14 cellular contexts compared by ENCODE assay signal in the genomic region with DNA sequence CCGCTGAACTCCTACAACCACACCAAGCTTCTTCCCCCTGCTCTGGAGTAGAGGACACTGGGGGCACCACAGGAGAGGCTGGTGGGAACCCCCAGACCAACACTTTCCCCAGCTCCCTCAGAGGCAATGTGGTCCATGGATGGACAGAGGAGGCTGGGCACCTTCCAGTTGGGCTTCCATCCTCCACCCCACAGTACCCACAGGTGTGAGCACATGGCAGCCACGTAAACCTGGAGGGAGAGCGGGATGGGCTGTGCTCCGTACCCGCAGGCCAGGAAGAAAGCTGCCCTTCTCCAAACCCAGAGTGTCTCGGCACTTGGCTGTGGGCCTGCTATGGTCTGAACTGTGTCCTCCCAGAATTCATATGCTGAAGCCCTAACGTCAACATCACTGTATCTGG. TPM values are rescaled to one million over a fixed set of nuclear protein-coding genes. Genes with fewer than 3 reads are reported as not detected.
DNase-seq lines count a peak whose midpoint lies in the region; ATAC-seq and TF ChIP-seq lines count a peak whose summit lies in the region.
"Had no signal": no experiment of that assay in that cellular context is flagged by ENCODE, and none has a peak within 500 bp of the region (broad histone marks: within the 10 kb centered on the region; RNA-seq: fewer than 3 reads in every experiment).

No MANE protein-coding gene starts in this region.

- intact Hi-C loops in left ventricle myocardium superior (cut with micrococcal nuclease) (no loop called here), heart left ventricle (cut with DNase I) (loop anchor here in 1 of 10 donors (2.0 kb wide), 1 partner anchor 72 kb away; the partner anchor contains the start of gene EIF4A3)

- H3K27ac ChIP-seq in heart left ventricle (no peak overlapping the region), mesendoderm (ENCODE audit: low read depth, low read length) (no peak overlapping the region)

- no peak overlapping the region for H4K5ac ChIP-seq in mesendoderm (ENCODE audit: low read length)

- H3K9me3 ChIP-seq in heart left ventricle = no peaks in the 10 kb centered on the region
- H3K9me3 ChIP-seq: ascending aorta, vagina had no signal

- H3K9ac ChIP-seq in mesendoderm (ENCODE audit: low read length) = no peak overlapping the region

- TF ChIP-seq CTCF in heart left ventricle (IDR thresholded peaks at IDR 0.05) (no peak), WTC11 (IDR thresholded peaks at IDR 0.05) (no peak)

- no peak overlapping the region for H3K27ac Mint-ChIP-seq in WTC11

- H3K36me3 ChIP-seq in heart left ventricle (peaks cover 0 to 50% (median 12%) of the 10 kb centered on the region in 9 donors), mesendoderm (ENCODE audit: control insufficient read depth, insufficient read depth, low read length) (no peaks in the 10 kb centered on the region)

- H3K4me1 ChIP-seq in heart left ventricle (peaks cover 0 to 35% (median 15%) of the 10 kb centered on the region in 12 donors), mesendoderm (ENCODE audit: control insufficient read depth, low read depth, low read length) (no peaks in the 10 kb centered on the region)

- 87 to 96% (median 91%) methylated on average over 7 of the region's 7 CpGs for WGBS in heart left ventricle, 4 donors
- WGBS in mesendoderm (ENCODE audit: extremely low coverage, insufficient coverage, low lambda C conversion rate) = no CpG with 5 or more reads among the region's 7 CpGs

- H3K79me2 ChIP-seq in mesendoderm (ENCODE audit: control insufficient read depth, insufficient read depth, low read length) = peaks cover 2% of the 10 kb centered on the region

- no peak overlapping the region for H3K18ac ChIP-seq in mesendoderm (ENCODE audit: low read length)

- H3K4me2 ChIP-seq in mesendoderm (ENCODE audit: low read length) = no peak overlapping the region

- peak overlapping the region; percentile 3 for H3K56ac ChIP-seq in mesendoderm (ENCODE audit: low read length)

- H3K4me3 Mint-ChIP-seq in WTC11 = peak overlapping the region; percentile 91

- peaks cover 7% of the 10 kb centered on the region for H3K36me3 Mint-ChIP-seq in WTC11

- POLR2A ChIA-PET in WTC11 (lab: Charles Lee) = no interaction called here

- peaks cover 3% of the 10 kb centered on the region for H3K79me1 ChIP-seq in mesendoderm (ENCODE audit: low read length)

- H3K4me3 ChIP-seq in heart left ventricle (no peak overlapping the region), mesendoderm (ENCODE audit: low read length) (no peak overlapping the region)

- no peaks in the 10 kb centered on the region for H3K27me3 Mint-ChIP-seq in WTC11 (ENCODE audit: low read depth)

- H3K23ac ChIP-seq in mesendoderm (ENCODE audit: low read length) = peak overlapping the region; percentile 66

- no peak overlapping the region for H2BK5ac ChIP-seq in mesendoderm (ENCODE audit: low read length)

- ATAC-seq in left ventricle myocardium superior (no peak), heart left ventricle (no peak), WTC11 (no peak), GM21529 (IDR thresholded peaks at IDR 0.05; ENCODE audit: unreplicated experiment) (no peak)
- ATAC-seq in activated CD4-positive, CD25-positive, alpha-beta regulatory T cell treated with anti-CD3 and anti-CD28 coated beads, Interleukin-2, amount 50 U/mL, for 24 hours = no peak

- TF ChIP-seq POLR2A in heart left ventricle (IDR thresholded peaks at IDR 0.05) = no peak

- no peak overlapping the region for H2BK15ac ChIP-seq in mesendoderm (replicated peaks; ENCODE audit: low read depth)

- no peaks in the 10 kb centered on the region for H3K9me3 Mint-ChIP-seq in WTC11

- no peak overlapping the region for H3K4ac ChIP-seq in mesendoderm (ENCODE audit: low read depth, low read length)

- DNase-seq in left ventricle myocardium superior (peak; percentile 9), heart left ventricle (no peak), WTC11 (ENCODE audit: low spot score) (no peak), mesendoderm (no peak), mesenteric fat pad (ENCODE audit: low spot score) (no peak)
- DNase-seq in activated CD4-positive, CD25-positive, alpha-beta regulatory T cell treated with anti-CD3 and anti-CD28 coated beads, Interleukin-2, amount 50 U/mL, for 72 hours = no peak
- DNase-seq: GM23248; NCI-H345; stimulated activated CD4-positive, alpha-beta T cell treated with anti-CD3 and anti-CD28 coated beads, Interleukin-2, amount 100 ng/mL, for 24 hours had no signal

- H3K27me3 ChIP-seq in heart left ventricle (no peaks in the 10 kb centered on the region), mesendoderm (ENCODE audit: insufficient read depth, low read length, poor library complexity) (no peaks in the 10 kb centered on the region)
- H3K27me3 ChIP-seq: ascending aorta, vagina had no signal

- no peak overlapping the region for H4K8ac ChIP-seq in mesendoderm (ENCODE audit: low read depth, low read length)

- H2BK120ac ChIP-seq in mesendoderm (ENCODE audit: low read depth, low read length) = no peak overlapping the region

- CTCF ChIA-PET in WTC11 (lab: Charles Lee) = no interaction called here

- no peak overlapping the region for H2AK5ac ChIP-seq in mesendoderm (ENCODE audit: low read length)

- peaks cover 5% of the 10 kb centered on the region for H3K4me1 Mint-ChIP-seq in WTC11

TF ChIP-seq in WTC11, 78 proteins besides CTCF, POLR2A, EP300 and RAD21 (continues in another document):
- no peak for TF ChIP-seq NR2C2 (CRISPR knock-in tag; IDR thresholded peaks at IDR 0.05)
- TF ChIP-seq OVOL2 (CRISPR knock-in tag; IDR thresholded peaks at IDR 0.05; ENCODE audit: borderline replicate concordance) = no peak
- TF ChIP-seq, protein P1, sequence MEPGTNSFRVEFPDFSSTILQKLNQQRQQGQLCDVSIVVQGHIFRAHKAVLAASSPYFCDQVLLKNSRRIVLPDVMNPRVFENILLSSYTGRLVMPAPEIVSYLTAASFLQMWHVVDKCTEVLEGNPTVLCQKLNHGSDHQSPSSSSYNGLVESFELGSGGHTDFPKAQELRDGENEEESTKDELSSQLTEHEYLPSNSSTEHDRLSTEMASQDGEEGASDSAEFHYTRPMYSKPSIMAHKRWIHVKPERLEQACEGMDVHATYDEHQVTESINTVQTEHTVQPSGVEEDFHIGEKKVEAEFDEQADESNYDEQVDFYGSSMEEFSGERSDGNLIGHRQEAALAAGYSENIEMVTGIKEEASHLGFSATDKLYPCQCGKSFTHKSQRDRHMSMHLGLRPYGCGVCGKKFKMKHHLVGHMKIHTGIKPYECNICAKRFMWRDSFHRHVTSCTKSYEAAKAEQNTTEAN (CRISPR knock-in tag; IDR thresholded peaks at IDR 0.05) = no peak
- no peak for TF ChIP-seq ZNF219 (CRISPR knock-in tag; IDR thresholded peaks at IDR 0.05; ENCODE audit: borderline replicate concordance)
- no peak for TF ChIP-seq NFE2L1 (CRISPR knock-in tag; IDR thresholded peaks at IDR 0.05)
- TF ChIP-seq CBFB (CRISPR knock-in tag; IDR thresholded peaks at IDR 0.05; ENCODE audit: low read depth) = no peak
- TF ChIP-seq, protein P2, sequence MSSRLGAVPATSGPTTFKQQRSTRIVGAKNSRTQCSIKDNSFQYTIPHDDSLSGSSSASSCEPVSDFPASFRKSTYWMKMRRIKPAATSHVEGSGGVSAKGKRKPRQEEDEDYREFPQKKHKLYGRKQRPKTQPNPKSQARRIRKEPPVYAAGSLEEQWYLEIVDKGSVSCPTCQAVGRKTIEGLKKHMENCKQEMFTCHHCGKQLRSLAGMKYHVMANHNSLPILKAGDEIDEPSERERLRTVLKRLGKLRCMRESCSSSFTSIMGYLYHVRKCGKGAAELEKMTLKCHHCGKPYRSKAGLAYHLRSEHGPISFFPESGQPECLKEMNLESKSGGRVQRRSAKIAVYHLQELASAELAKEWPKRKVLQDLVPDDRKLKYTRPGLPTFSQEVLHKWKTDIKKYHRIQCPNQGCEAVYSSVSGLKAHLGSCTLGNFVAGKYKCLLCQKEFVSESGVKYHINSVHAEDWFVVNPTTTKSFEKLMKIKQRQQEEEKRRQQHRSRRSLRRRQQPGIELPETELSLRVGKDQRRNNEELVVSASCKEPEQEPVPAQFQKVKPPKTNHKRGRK (CRISPR knock-in tag; IDR thresholded peaks at IDR 0.05; ENCODE audit: borderline replicate concordance) = no peak
- no peak for TF ChIP-seq NR1H2 (CRISPR knock-in tag; IDR thresholded peaks at IDR 0.05)
- TF ChIP-seq, protein P3, sequence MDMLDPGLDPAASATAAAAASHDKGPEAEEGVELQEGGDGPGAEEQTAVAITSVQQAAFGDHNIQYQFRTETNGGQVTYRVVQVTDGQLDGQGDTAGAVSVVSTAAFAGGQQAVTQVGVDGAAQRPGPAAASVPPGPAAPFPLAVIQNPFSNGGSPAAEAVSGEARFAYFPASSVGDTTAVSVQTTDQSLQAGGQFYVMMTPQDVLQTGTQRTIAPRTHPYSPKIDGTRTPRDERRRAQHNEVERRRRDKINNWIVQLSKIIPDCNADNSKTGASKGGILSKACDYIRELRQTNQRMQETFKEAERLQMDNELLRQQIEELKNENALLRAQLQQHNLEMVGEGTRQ (CRISPR knock-in tag; IDR thresholded peaks at IDR 0.05) = no peak

RNA-seq across cellular contexts. Expression of gene SGSH, which starts 1.7 kb away (rescaled TPM):
- total RNA-seq in left ventricle myocardium superior = 11.4 TPM
- 10 to 100 TPM in 8 of 9 donors, 1 to 10 TPM in 1; 6.4 to 27.0 (median 14.9) TPM for total RNA-seq in heart left ventricle
- 10 to 100 TPM; 11.9 to 12.8 TPM for polyA plus RNA-seq in heart left ventricle
- 22.0 to 27.7 TPM (median 22.0 TPM) in 3 replicates for total RNA-seq in WTC11 (2021)
- polyA plus RNA-seq in mesendoderm (2013, experiment 1 of 2) = 7.2 TPM
- 7.0 TPM for polyA plus RNA-seq in mesendoderm (2013, experiment 2 of 2)
- 44.7 TPM for total RNA-seq in mesenteric fat pad

RNA-seq across cellular contexts. Expression of gene SLC26A11, which starts 1.8 kb away (rescaled TPM):
- 10.6 TPM for total RNA-seq in left ventricle myocardium superior
- total RNA-seq in heart left ventricle = 10 to 100 TPM in 2 of 9 donors, 1 to 10 TPM in 7; 2.4 to 13.0 (median 4.6) TPM
- 1 to 10 TPM; 2.7 to 3.4 TPM for polyA plus RNA-seq in heart left ventricle
- 19.1 to 26.4 TPM (median 23.5 TPM) in 3 replicates for total RNA-seq in WTC11 (2021)
- polyA plus RNA-seq in mesendoderm (2013, experiment 1 of 2) = 7.9 TPM
- 7.1 TPM for polyA plus RNA-seq in mesendoderm (2013, experiment 2 of 2)
- total RNA-seq in mesenteric fat pad = 13.2 TPM

RNA-seq across cellular contexts. Expression of gene RNF213, which starts 42.3 kb away (rescaled TPM):
- total RNA-seq in left ventricle myocardium superior = 25.7 TPM
- total RNA-seq in heart left ventricle = 100 to 1,000 TPM in 1 of 9 donors, 10 to 100 TPM in 8; 24.2 to 167 (median 32.7) TPM
- polyA plus RNA-seq in heart left ventricle = 10 to 100 TPM; 23.1 to 31.4 TPM
- 70.3 to 72.6 TPM (median 70.5 TPM) in 3 replicates for total RNA-seq in WTC11 (2021)
- polyA plus RNA-seq in mesendoderm (2013, experiment 1 of 2) = 6.6 TPM
- polyA plus RNA-seq in mesendoderm (2013, experiment 2 of 2) = 6.6 TPM
- 168 TPM for total RNA-seq in mesenteric fat pad

RNA-seq across cellular contexts. Expression of gene CARD14, which starts 48.6 kb away (rescaled TPM):
- not detected for total RNA-seq in left ventricle myocardium superior
- total RNA-seq in heart left ventricle = under 1 TPM in 4 of 9 donors, not detected in 5; 0.18 to 0.44 (median 0.19) TPM
- polyA plus RNA-seq in heart left ventricle = under 1 TPM; 0.11 to 0.19 TPM
- total RNA-seq in WTC11 (2021) = 0.18 to 0.83 TPM (median 0.25 TPM) in 3 replicates
- 0.13 TPM for polyA plus RNA-seq in mesendoderm (2013, experiment 1 of 2)
- 0.03 TPM for polyA plus RNA-seq in mesendoderm (2013, experiment 2 of 2)
- total RNA-seq in mesenteric fat pad = not detected
- total RNA-seq: GM23248; T-helper 1 cell treated with Interleukin-12 subunit alpha and Interleukin-12 subunit beta and Interleukin-4 antibody, amounts not matched to agents 30 ng/mL and 1 ng/mL, for 36 hours had no signal
